In the genomic region with DNA sequence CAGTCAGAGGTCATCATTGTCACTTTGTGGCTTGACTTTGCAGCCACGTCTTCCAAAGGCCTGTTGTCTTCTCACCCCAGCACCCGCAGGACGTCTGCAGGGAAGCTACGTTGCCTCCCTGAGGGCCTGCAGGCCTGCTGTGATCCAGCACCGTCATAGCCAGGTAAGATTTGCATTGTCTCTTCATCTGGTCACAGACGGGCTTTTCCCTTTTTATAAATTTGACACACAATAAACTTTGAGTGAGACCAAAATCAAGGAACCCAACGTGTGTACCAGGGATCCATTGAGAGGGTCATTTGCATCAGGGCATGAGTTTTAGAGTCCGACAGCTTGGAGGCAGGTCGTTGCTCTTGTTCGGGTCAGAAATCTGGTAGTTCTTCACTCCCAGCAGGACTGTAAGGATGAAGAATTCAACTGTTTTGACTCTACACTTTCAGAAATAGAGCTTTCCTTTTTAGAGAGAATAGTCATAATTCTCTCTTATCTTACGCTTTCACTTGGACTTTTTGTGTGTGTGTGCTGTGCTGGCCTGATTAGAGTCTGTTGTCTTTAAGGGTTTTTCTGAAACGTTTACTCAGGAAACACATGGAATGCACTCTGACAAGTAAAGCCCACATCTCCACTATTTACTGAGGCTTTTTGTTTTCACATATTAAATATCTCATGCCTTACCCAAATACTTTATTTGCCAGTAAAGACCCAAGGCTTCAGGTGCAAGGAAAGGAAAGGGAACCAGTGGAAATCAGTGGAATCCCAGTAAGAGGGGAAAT, we compare ENCODE assay signal across 8 cellular contexts.
DNase-seq lines count a peak whose midpoint lies in the region; ATAC-seq and TF ChIP-seq lines count a peak whose summit lies in the region.

No MANE protein-coding gene starts in this region.

- no peak for TF ChIP-seq CTCF in choroid plexus epithelial cell (conservative IDR thresholded peaks at IDR 0.05; ENCODE audit: low read depth, low read length)

- H3K27me3 Mint-ChIP-seq in stimulated activated naive CD8-positive, alpha-beta T cell treated with anti-CD3 and anti-CD28 coated beads, Interleukin-15, amount 100 ng/mL, for 72 hours, result no peaks in the 10 kb centered on the region

- peak; percentile 82 for ATAC-seq in GM21529 (IDR thresholded peaks at IDR 0.05; ENCODE audit: unreplicated experiment)
- ATAC-seq in stimulated activated naive CD8-positive, alpha-beta T cell treated with anti-CD3 and anti-CD28 coated beads, Interleukin-15, amount 100 ng/mL, for 72 hours, result peak; percentile 97

- H3K4me3 ChIP-seq in choroid plexus epithelial cell (ENCODE audit: low read depth, low read length), result no peak overlapping the region

- peak overlapping the region; percentile 75 to 80 for H3K4me3 Mint-ChIP-seq in stimulated activated naive CD8-positive, alpha-beta T cell treated with anti-CD3 and anti-CD28 coated beads, Interleukin-15, amount 100 ng/mL, for 72 hours

- peaks cover 0 to 11% of the 10 kb centered on the region in 2 donors for H3K9me3 Mint-ChIP-seq in stimulated activated naive CD8-positive, alpha-beta T cell treated with anti-CD3 and anti-CD28 coated beads, Interleukin-15, amount 100 ng/mL, for 72 hours

- peak overlapping the region; percentile 97 for H3K27ac Mint-ChIP-seq in stimulated activated naive CD8-positive, alpha-beta T cell treated with anti-CD3 and anti-CD28 coated beads, Interleukin-15, amount 100 ng/mL, for 72 hours

- DNase-seq in CMK (ENCODE audit: low read depth) (peak; percentile 42), OCI-M2 (lab: John Stamatoyannopoulos, UW; ENCODE audit: unreplicated experiment) (peak; percentile 70), choroid plexus epithelial cell (ENCODE audit: low read depth) (peak; percentile 38), NCI-H1436 (lab: John Stamatoyannopoulos, UW) (no peak), iPS-NIHi7 (ENCODE audit: extremely low spot score) (no peak)
- peak; percentile 72 to 93 for DNase-seq in stimulated activated naive CD8-positive, alpha-beta T cell treated with anti-CD3 and anti-CD28 coated beads, Interleukin-15, amount 100 ng/mL, for 72 hours
- no peak for DNase-seq in effector CD8-positive, alpha-beta T cell (lab: John Stamatoyannopoulos, UW)

- H3K4me1 Mint-ChIP-seq in stimulated activated naive CD8-positive, alpha-beta T cell treated with anti-CD3 and anti-CD28 coated beads, Interleukin-15, amount 100 ng/mL, for 72 hours, result peaks cover 45% of the 10 kb centered on the region

Comparison
In these comparisons a context has a peak if more than half of its experiments do, and no peak if none do; other contexts are left out.
1. DNase-seq: peak in CMK (single experiment), OCI-M2 (single experiment), choroid plexus epithelial cell (single experiment) and stimulated activated naive CD8-positive, alpha-beta T cell treated with anti-CD3 and anti-CD28 coated beads, Interleukin-15, amount 100 ng/mL, for 72 hours (2 of 2); none in effector CD8-positive, alpha-beta T cell (single experiment), NCI-H1436 (single experiment) and iPS-NIHi7 (single experiment).